In genomic region chr1:19348441-19349198, GRCh38 we compare ENCODE assay signal across 1 cellular context.
TF ChIP-seq lines count a peak whose summit lies in the region.

No MANE protein-coding gene starts in this region.

TF ChIP-seq in IMR-90, 13 proteins besides CTCF, POLR2A, EP300 and RAD21:
- no peak for TF ChIP-seq USF2 (IDR thresholded peaks at IDR 0.05; ENCODE audit: low read depth, low read length)
- no peak for TF ChIP-seq BHLHE40 (IDR thresholded peaks at IDR 0.05; ENCODE audit: low read depth, low read length)
- TF ChIP-seq RFX5 (IDR thresholded peaks at IDR 0.05; ENCODE audit: low read depth, low read length), result no peak
- TF ChIP-seq FOS (IDR thresholded peaks at IDR 0.05; ENCODE audit: low read depth, low read length), result no peak
- TF ChIP-seq NFE2L2 (IDR thresholded peaks at IDR 0.05; ENCODE audit: low read depth, low read length), result no peak
- no peak for TF ChIP-seq SMC3 (IDR thresholded peaks at IDR 0.05; ENCODE audit: low read depth, low read length)
- no peak for TF ChIP-seq MAFK (IDR thresholded peaks at IDR 0.05; ENCODE audit: low read depth, low read length)
- TF ChIP-seq RCOR1 (IDR thresholded peaks at IDR 0.05; ENCODE audit: insufficient replicate concordance, low read length), result no peak
- TF ChIP-seq MXI1 (IDR thresholded peaks at IDR 0.05; ENCODE audit: borderline replicate concordance, low read depth, low read length), result no peak
- TF ChIP-seq CHD1 (IDR thresholded peaks at IDR 0.05; ENCODE audit: low read depth, low read length), result no peak
TF ChIP-seq in IMR-90: peak in this region for 0.
